In genomic region chr2:34332813-34333212, GRCh38 we compare ENCODE assay signal across 23 cellular contexts.
"Had no signal": no experiment of that assay in that cellular context is flagged by ENCODE, and none has a peak within 500 bp of the region (broad histone marks: within the 10 kb centered on the region; RNA-seq: fewer than 3 reads in every experiment).

No MANE protein-coding gene starts in this region.

- H3K27ac Mint-ChIP-seq: memory B cell, natural killer cell, type B pancreatic cell had no signal

- ATAC-seq: left colon, natural killer cell, pancreas, right lobe of liver had no signal

- FAIRE-seq: endothelial cell of umbilical vein, keratinocyte, pancreas, small intestine, urothelium cell line had no signal

- H3K4me1 Mint-ChIP-seq: memory B cell, natural killer cell had no signal

- H3K4me3 Mint-ChIP-seq: memory B cell, natural killer cell, type B pancreatic cell had no signal

- DNase-seq: dermis blood vessel endothelial cell; effector memory CD4-positive, alpha-beta T cell; erythroblast; esophagus squamous epithelium; foreskin melanocyte; left colon; midbrain; natural killer cell; pancreas; right lobe of liver; small intestine; stimulated activated CD4-positive, alpha-beta T cell treated with anti-CD3 and anti-CD28 coated beads, Interleukin-15, amount 100 ng/mL, for 24 hours; stimulated activated CD4-positive, alpha-beta T cell treated with anti-CD3 and anti-CD28 coated beads, Interleukin-4, amount 100 ng/mL, for 1 hour; stimulated activated CD8-positive, alpha-beta memory T cell treated with anti-CD3 and anti-CD28 coated beads, Interleukin-4, amount 100 ng/mL, for 48 hours; stimulated activated naive CD4-positive, alpha-beta T cell treated with Interleukin-2 at 50 U/mL for 16 hours; stomach; testis; tibial artery had no signal

- H3K27me3 Mint-ChIP-seq: memory B cell, type B pancreatic cell had no signal

- H3K36me3 Mint-ChIP-seq: memory B cell, natural killer cell, type B pancreatic cell had no signal

- H3K9me3 Mint-ChIP-seq: type B pancreatic cell had no signal
